In the genomic region with DNA sequence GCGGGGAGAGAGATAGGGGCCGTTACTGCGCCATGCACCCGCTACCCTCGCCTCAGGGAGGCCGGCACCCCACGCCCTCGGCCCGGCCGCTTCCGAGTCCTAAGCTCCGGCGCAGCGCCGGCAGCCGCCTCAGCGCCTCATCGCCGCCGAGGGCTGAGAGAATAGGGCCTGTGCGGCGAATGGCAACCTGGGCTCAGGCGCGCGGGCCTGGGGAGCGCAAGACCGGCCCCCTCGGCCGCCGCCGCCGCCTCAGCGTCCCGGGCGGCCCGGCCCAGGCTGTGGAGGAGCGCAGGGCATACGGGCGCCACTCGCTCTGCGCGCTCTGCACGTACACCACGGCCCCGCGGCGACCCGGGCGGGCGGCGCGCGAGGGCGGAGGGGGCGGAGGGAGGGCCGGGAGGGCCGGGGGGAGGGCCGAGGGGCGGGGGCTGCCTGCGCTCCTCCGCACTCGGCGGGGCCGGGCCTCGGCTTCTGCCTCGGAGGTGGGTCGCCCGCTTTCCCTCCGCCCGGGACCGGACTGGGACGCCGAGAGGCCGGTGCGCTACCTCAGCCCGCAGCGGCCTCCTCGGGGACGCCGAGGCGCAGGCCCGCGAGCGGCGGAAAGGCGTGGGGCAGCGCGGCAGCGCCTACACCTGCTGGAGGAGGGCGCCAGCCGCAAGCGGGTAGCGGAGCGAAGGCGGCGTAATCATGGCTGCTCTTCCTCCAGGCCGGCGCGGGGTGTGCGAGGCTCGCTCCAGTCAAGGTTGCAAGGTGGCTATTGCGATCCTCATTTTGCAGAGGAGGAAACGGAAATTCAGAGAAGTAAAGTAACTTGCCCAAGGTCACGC, we compare ENCODE assay signal across 1 cellular context.
TF ChIP-seq lines count a peak whose summit lies in the region.

A gene (minus strand): TSS at position 317 of the 827 bp plus-strand sequence. CDS start 399 bp downstream, outside the sequence.

TF ChIP-seq in HepG2, 621 proteins besides CTCF, POLR2A, EP300 and RAD21 (continued from another document and continues in another):
- TF ChIP-seq, protein P1, sequence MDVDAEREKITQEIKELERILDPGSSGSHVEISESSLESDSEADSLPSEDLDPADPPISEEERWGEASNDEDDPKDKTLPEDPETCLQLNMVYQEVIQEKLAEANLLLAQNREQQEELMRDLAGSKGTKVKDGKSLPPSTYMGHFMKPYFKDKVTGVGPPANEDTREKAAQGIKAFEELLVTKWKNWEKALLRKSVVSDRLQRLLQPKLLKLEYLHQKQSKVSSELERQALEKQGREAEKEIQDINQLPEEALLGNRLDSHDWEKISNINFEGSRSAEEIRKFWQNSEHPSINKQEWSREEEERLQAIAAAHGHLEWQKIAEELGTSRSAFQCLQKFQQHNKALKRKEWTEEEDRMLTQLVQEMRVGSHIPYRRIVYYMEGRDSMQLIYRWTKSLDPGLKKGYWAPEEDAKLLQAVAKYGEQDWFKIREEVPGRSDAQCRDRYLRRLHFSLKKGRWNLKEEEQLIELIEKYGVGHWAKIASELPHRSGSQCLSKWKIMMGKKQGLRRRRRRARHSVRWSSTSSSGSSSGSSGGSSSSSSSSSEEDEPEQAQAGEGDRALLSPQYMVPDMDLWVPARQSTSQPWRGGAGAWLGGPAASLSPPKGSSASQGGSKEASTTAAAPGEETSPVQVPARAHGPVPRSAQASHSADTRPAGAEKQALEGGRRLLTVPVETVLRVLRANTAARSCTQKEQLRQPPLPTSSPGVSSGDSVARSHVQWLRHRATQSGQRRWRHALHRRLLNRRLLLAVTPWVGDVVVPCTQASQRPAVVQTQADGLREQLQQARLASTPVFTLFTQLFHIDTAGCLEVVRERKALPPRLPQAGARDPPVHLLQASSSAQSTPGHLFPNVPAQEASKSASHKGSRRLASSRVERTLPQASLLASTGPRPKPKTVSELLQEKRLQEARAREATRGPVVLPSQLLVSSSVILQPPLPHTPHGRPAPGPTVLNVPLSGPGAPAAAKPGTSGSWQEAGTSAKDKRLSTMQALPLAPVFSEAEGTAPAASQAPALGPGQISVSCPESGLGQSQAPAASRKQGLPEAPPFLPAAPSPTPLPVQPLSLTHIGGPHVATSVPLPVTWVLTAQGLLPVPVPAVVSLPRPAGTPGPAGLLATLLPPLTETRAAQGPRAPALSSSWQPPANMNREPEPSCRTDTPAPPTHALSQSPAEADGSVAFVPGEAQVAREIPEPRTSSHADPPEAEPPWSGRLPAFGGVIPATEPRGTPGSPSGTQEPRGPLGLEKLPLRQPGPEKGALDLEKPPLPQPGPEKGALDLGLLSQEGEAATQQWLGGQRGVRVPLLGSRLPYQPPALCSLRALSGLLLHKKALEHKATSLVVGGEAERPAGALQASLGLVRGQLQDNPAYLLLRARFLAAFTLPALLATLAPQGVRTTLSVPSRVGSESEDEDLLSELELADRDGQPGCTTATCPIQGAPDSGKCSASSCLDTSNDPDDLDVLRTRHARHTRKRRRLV (CRISPR knock-in tag; IDR thresholded peaks at IDR 0.05) = no peak
- TF ChIP-seq, protein P2, sequence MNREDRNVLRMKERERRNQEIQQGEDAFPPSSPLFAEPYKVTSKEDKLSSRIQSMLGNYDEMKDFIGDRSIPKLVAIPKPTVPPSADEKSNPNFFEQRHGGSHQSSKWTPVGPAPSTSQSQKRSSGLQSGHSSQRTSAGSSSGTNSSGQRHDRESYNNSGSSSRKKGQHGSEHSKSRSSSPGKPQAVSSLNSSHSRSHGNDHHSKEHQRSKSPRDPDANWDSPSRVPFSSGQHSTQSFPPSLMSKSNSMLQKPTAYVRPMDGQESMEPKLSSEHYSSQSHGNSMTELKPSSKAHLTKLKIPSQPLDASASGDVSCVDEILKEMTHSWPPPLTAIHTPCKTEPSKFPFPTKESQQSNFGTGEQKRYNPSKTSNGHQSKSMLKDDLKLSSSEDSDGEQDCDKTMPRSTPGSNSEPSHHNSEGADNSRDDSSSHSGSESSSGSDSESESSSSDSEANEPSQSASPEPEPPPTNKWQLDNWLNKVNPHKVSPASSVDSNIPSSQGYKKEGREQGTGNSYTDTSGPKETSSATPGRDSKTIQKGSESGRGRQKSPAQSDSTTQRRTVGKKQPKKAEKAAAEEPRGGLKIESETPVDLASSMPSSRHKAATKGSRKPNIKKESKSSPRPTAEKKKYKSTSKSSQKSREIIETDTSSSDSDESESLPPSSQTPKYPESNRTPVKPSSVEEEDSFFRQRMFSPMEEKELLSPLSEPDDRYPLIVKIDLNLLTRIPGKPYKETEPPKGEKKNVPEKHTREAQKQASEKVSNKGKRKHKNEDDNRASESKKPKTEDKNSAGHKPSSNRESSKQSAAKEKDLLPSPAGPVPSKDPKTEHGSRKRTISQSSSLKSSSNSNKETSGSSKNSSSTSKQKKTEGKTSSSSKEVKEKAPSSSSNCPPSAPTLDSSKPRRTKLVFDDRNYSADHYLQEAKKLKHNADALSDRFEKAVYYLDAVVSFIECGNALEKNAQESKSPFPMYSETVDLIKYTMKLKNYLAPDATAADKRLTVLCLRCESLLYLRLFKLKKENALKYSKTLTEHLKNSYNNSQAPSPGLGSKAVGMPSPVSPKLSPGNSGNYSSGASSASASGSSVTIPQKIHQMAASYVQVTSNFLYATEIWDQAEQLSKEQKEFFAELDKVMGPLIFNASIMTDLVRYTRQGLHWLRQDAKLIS (CRISPR knock-in tag; IDR thresholded peaks at IDR 0.05) = no peak
- TF ChIP-seq TAF15 (IDR thresholded peaks at IDR 0.05; ENCODE audit: low read depth, low read length, poor library complexity, severe bottlenecking) (no peak), HMG20B (CRISPR knock-in tag; conservative IDR thresholded peaks at IDR 0.05) (no peak), THAP11 (CRISPR knock-in tag; IDR thresholded peaks at IDR 0.05) (peak; percentile 81), SAFB2 (CRISPR knock-in tag; IDR thresholded peaks at IDR 0.05; ENCODE audit: borderline replicate concordance, low read depth) (0 out of 2 replicates have a peak, but pooled peaks have one; percentile 23), CBFB (CRISPR knock-in tag; IDR thresholded peaks at IDR 0.05) (0 out of 2 replicates have a peak, but pooled peaks have one; percentile 46), NCOA1 (CRISPR knock-in tag; IDR thresholded peaks at IDR 0.05) (peak; percentile 49; the same call in 1 of the 2 replicates), NFE2 (CRISPR knock-in tag; IDR thresholded peaks at IDR 0.05) (no peak), ATAD3A (CRISPR knock-in tag; IDR thresholded peaks at IDR 0.05) (no peak), ZNF430 (CRISPR knock-in tag; IDR thresholded peaks at IDR 0.05) (no peak), ZNF75D (CRISPR knock-in tag; IDR thresholded peaks at IDR 0.05; ENCODE audit: borderline replicate concordance) (no peak), KMT2B (CRISPR knock-in tag; IDR thresholded peaks at IDR 0.05) (peak; percentile 55), ZSCAN22 (CRISPR knock-in tag; IDR thresholded peaks at IDR 0.05) (no peak), PTBP1 (IDR thresholded peaks at IDR 0.05; ENCODE audit: low read depth, low read length, poor library complexity, severe bottlenecking) (no peak), ATF7 (IDR thresholded peaks at IDR 0.05) (no peak), ATF7 (CRISPR knock-in tag; IDR thresholded peaks at IDR 0.05) (peak; percentile 43; the same call in 1 of the 2 replicates), REXO4 (CRISPR knock-in tag; IDR thresholded peaks at IDR 0.05; ENCODE audit: borderline replicate concordance) (no peak), NCOA2 (CRISPR knock-in tag; IDR thresholded peaks at IDR 0.05) (no peak), ZNF335 (CRISPR knock-in tag; IDR thresholded peaks at IDR 0.05) (peak; percentile 91), HOXA9 (CRISPR knock-in tag; IDR thresholded peaks at IDR 0.05; ENCODE audit: borderline replicate concordance) (no peak), ZNF263 (CRISPR knock-in tag; IDR thresholded peaks at IDR 0.05) (peak; percentile 40; the same call in 1 of the 2 replicates), ZFP36L1 (CRISPR knock-in tag; IDR thresholded peaks at IDR 0.05) (no peak), RAD51 (IDR thresholded peaks at IDR 0.05; ENCODE audit: borderline replicate concordance) (no peak), ZNF451 (CRISPR knock-in tag; IDR thresholded peaks at IDR 0.05) (peak; percentile 72), RXRA (CRISPR knock-in tag; IDR thresholded peaks at IDR 0.05) (peak; percentile 33; the same call in 1 of the 2 replicates), PRMT3 (CRISPR knock-in tag; IDR thresholded peaks at IDR 0.05; ENCODE audit: borderline replicate concordance, low read depth) (peak; percentile 88), HDAC1 (CRISPR knock-in tag; IDR thresholded peaks at IDR 0.05) (peak; percentile 92)
- TF ChIP-seq, protein P3, sequence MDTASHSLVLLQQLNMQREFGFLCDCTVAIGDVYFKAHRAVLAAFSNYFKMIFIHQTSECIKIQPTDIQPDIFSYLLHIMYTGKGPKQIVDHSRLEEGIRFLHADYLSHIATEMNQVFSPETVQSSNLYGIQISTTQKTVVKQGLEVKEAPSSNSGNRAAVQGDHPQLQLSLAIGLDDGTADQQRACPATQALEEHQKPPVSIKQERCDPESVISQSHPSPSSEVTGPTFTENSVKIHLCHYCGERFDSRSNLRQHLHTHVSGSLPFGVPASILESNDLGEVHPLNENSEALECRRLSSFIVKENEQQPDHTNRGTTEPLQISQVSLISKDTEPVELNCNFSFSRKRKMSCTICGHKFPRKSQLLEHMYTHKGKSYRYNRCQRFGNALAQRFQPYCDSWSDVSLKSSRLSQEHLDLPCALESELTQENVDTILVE (CRISPR knock-in tag; IDR thresholded peaks at IDR 0.05) = peak; percentile 83
- TF ChIP-seq, protein P4, sequence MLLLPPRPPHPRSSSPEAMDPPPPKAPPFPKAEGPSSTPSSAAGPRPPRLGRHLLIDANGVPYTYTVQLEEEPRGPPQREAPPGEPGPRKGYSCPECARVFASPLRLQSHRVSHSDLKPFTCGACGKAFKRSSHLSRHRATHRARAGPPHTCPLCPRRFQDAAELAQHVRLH (CRISPR knock-in tag; IDR thresholded peaks at IDR 0.05; ENCODE audit: borderline replicate concordance, low read depth) = peak; percentile 88; the same call in 1 of the 2 replicates
- TF ChIP-seq, protein P5, sequence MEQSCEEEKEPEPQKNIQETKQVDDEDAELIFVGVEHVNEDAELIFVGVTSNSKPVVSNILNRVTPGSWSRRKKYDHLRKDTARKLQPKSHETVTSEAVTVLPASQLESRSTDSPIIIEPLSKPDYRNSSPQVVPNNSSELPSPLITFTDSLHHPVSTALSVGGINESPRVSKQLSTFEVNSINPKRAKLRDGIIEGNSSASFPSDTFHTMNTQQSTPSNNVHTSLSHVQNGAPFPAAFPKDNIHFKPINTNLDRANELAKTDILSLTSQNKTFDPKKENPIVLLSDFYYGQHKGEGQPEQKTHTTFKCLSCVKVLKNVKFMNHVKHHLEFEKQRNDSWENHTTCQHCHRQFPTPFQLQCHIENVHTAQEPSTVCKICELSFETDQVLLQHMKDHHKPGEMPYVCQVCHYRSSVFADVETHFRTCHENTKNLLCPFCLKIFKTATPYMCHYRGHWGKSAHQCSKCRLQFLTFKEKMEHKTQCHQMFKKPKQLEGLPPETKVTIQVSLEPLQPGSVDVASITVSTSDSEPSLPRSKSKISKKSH (CRISPR knock-in tag; IDR thresholded peaks at IDR 0.05; ENCODE audit: borderline replicate concordance) = 0 out of 2 replicates have a peak, but pooled peaks have one; percentile 56
- TF ChIP-seq, protein P6, sequence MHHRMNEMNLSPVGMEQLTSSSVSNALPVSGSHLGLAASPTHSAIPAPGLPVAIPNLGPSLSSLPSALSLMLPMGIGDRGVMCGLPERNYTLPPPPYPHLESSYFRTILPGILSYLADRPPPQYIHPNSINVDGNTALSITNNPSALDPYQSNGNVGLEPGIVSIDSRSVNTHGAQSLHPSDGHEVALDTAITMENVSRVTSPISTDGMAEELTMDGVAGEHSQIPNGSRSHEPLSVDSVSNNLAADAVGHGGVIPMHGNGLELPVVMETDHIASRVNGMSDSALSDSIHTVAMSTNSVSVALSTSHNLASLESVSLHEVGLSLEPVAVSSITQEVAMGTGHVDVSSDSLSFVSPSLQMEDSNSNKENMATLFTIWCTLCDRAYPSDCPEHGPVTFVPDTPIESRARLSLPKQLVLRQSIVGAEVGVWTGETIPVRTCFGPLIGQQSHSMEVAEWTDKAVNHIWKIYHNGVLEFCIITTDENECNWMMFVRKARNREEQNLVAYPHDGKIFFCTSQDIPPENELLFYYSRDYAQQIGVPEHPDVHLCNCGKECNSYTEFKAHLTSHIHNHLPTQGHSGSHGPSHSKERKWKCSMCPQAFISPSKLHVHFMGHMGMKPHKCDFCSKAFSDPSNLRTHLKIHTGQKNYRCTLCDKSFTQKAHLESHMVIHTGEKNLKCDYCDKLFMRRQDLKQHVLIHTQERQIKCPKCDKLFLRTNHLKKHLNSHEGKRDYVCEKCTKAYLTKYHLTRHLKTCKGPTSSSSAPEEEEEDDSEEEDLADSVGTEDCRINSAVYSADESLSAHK (CRISPR knock-in tag; IDR thresholded peaks at IDR 0.05; ENCODE audit: borderline replicate concordance) = no peak
- TF ChIP-seq, protein P7, sequence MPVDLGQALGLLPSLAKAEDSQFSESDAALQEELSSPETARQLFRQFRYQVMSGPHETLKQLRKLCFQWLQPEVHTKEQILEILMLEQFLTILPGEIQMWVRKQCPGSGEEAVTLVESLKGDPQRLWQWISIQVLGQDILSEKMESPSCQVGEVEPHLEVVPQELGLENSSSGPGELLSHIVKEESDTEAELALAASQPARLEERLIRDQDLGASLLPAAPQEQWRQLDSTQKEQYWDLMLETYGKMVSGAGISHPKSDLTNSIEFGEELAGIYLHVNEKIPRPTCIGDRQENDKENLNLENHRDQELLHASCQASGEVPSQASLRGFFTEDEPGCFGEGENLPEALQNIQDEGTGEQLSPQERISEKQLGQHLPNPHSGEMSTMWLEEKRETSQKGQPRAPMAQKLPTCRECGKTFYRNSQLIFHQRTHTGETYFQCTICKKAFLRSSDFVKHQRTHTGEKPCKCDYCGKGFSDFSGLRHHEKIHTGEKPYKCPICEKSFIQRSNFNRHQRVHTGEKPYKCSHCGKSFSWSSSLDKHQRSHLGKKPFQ (CRISPR knock-in tag; IDR thresholded peaks at IDR 0.05; ENCODE audit: insufficient replicate concordance) = no peak
- TF ChIP-seq, protein P8, sequence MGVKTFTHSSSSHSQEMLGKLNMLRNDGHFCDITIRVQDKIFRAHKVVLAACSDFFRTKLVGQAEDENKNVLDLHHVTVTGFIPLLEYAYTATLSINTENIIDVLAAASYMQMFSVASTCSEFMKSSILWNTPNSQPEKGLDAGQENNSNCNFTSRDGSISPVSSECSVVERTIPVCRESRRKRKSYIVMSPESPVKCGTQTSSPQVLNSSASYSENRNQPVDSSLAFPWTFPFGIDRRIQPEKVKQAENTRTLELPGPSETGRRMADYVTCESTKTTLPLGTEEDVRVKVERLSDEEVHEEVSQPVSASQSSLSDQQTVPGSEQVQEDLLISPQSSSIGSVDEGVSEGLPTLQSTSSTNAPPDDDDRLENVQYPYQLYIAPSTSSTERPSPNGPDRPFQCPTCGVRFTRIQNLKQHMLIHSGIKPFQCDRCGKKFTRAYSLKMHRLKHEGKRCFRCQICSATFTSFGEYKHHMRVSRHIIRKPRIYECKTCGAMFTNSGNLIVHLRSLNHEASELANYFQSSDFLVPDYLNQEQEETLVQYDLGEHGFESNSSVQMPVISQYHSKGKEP (CRISPR knock-in tag; IDR thresholded peaks at IDR 0.05) = no peak; the same call in 1 of the 2 replicates
- TF ChIP-seq, protein P9, sequence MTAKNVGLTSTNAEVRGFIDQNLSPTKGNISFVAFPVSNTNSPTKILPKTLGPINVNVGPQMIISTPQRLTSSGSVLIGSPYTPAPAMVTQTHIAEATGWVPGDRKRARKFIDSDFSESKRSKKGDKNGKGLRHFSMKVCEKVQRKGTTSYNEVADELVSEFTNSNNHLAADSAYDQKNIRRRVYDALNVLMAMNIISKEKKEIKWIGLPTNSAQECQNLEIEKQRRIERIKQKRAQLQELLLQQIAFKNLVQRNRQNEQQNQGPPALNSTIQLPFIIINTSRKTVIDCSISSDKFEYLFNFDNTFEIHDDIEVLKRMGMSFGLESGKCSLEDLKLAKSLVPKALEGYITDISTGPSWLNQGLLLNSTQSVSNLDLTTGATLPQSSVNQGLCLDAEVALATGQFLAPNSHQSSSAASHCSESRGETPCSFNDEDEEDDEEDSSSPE (CRISPR knock-in tag; IDR thresholded peaks at IDR 0.05) = peak; percentile 40; the same call in 1 of the 2 replicates
